Comparison of ENCODE assay signal across 1 cellular context in the genomic region with DNA sequence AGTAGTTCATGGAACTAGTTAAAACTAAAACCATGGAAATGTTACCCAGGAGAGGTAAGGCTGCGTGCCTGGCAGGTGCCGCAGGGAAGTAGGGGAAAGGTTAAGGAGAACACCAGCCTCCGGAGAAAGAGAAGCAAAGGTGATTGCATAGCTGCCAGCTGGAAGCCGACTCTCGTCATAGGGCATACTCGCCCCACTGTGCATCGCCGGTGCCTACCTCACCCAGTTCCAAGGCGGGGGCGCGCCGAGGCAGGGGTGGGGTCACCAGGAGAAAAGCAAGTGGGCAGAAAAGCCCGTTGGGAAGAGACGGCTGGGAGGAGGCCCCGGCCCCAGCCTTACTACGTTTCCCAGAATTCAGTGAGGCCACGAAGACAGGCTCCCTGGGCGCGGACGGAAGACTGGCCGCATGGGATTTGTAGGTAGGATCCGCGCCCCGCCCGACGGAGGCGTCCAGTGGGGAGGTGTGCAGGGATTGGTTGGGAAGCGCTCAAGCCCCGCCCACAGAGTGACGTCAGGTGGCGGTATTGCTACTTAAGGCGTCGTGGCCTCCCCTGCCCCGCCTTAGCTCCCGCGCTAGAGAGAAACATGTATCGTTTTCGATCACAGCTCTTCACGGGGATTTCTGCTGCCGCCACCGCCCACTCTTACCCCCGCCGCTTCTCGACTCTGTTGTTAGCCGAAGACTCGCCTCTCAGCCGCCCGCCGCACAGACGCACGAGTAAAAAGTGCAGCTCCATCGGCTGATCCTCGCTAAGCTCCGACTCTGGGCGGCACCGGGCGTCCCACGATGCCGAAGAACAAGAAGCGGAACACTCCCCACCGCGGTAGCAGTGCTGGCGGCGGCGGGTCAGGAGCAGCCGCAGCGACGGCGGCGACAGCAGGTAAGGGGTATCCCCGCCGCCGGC.
TF ChIP-seq lines count a peak whose summit lies in the region.

A gene with protein sequence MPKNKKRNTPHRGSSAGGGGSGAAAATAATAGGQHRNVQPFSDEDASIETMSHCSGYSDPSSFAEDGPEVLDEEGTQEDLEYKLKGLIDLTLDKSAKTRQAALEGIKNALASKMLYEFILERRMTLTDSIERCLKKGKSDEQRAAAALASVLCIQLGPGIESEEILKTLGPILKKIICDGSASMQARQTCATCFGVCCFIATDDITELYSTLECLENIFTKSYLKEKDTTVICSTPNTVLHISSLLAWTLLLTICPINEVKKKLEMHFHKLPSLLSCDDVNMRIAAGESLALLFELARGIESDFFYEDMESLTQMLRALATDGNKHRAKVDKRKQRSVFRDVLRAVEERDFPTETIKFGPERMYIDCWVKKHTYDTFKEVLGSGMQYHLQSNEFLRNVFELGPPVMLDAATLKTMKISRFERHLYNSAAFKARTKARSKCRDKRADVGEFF (plus strand): TSS at position 559 of the 905 bp plus-strand sequence. CDS start 229 bp downstream, at position 788.

TF ChIP-seq in HepG2, 621 proteins besides CTCF, POLR2A, EP300 and RAD21 (continued from another document and continues in another):
- no peak; the same call in 1 of the 2 replicates for TF ChIP-seq ZNF619 (CRISPR knock-in tag; IDR thresholded peaks at IDR 0.05)
- TF ChIP-seq ZBTB1 (CRISPR knock-in tag; IDR thresholded peaks at IDR 0.05; ENCODE audit: borderline replicate concordance): no peak
- no peak for TF ChIP-seq ZNF34 (CRISPR knock-in tag; IDR thresholded peaks at IDR 0.05; ENCODE audit: borderline replicate concordance)
- TF ChIP-seq TEAD3 (CRISPR knock-in tag; optimal IDR thresholded peaks at IDR 0.05; ENCODE audit: borderline replicate concordance): peak; percentile 3
- peak; percentile 54; the same call in 1 of the 2 replicates for TF ChIP-seq POGZ (CRISPR knock-in tag; IDR thresholded peaks at IDR 0.05)
- peak; percentile 11; the same call in 1 of the 2 replicates for TF ChIP-seq ELF3 (CRISPR knock-in tag; IDR thresholded peaks at IDR 0.05)
- no peak for TF ChIP-seq PAX8 (CRISPR knock-in tag; IDR thresholded peaks at IDR 0.05; ENCODE audit: borderline replicate concordance)
- TF ChIP-seq FOSL2 (CRISPR knock-in tag; IDR thresholded peaks at IDR 0.05): peak; percentile 9; the same call in 1 of the 2 replicates
- peak; percentile 84 for TF ChIP-seq SP4 (CRISPR knock-in tag; IDR thresholded peaks at IDR 0.05)
- TF ChIP-seq, protein P1, sequence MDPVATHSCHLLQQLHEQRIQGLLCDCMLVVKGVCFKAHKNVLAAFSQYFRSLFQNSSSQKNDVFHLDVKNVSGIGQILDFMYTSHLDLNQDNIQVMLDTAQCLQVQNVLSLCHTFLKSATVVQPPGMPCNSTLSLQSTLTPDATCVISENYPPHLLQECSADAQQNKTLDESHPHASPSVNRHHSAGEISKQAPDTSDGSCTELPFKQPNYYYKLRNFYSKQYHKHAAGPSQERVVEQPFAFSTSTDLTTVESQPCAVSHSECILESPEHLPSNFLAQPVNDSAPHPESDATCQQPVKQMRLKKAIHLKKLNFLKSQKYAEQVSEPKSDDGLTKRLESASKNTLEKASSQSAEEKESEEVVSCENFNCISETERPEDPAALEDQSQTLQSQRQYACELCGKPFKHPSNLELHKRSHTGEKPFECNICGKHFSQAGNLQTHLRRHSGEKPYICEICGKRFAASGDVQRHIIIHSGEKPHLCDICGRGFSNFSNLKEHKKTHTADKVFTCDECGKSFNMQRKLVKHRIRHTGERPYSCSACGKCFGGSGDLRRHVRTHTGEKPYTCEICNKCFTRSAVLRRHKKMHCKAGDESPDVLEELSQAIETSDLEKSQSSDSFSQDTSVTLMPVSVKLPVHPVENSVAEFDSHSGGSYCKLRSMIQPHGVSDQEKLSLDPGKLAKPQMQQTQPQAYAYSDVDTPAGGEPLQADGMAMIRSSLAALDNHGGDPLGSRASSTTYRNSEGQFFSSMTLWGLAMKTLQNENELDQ (CRISPR knock-in tag; IDR thresholded peaks at IDR 0.05; ENCODE audit: borderline replicate concordance): no peak
- TF ChIP-seq ZSCAN12 (CRISPR knock-in tag; IDR thresholded peaks at IDR 0.05): no peak
- no peak for TF ChIP-seq HNF4G (IDR thresholded peaks at IDR 0.05; ENCODE audit: borderline replicate concordance, low read depth, low read length)
- 0 out of 2 replicates have a peak, but pooled peaks have one; percentile 62 for TF ChIP-seq HNF4G (CRISPR knock-in tag; IDR thresholded peaks at IDR 0.05; ENCODE audit: borderline replicate concordance, low read depth)
- TF ChIP-seq ZFP36L1 (CRISPR knock-in tag; IDR thresholded peaks at IDR 0.05): no peak
- TF ChIP-seq BCL6 (CRISPR knock-in tag; IDR thresholded peaks at IDR 0.05): no peak
- TF ChIP-seq, protein P2, sequence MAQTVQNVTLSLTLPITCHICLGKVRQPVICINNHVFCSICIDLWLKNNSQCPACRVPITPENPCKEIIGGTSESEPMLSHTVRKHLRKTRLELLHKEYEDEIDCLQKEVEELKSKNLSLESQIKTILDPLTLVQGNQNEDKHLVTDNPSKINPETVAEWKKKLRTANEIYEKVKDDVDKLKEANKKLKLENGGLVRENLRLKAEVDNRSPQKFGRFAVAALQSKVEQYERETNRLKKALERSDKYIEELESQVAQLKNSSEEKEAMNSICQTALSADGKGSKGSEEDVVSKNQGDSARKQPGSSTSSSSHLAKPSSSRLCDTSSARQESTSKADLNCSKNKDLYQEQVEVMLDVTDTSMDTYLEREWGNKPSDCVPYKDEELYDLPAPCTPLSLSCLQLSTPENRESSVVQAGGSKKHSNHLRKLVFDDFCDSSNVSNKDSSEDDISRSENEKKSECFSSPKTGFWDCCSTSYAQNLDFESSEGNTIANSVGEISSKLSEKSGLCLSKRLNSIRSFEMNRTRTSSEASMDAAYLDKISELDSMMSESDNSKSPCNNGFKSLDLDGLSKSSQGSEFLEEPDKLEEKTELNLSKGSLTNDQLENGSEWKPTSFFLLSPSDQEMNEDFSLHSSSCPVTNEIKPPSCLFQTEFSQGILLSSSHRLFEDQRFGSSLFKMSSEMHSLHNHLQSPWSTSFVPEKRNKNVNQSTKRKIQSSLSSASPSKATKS (CRISPR knock-in tag; IDR thresholded peaks at IDR 0.05): no peak
- peak; percentile 25; the same call in 1 of the 2 replicates for TF ChIP-seq ZNF317 (CRISPR knock-in tag; IDR thresholded peaks at IDR 0.05)
- TF ChIP-seq RARG (CRISPR knock-in tag; IDR thresholded peaks at IDR 0.05; ENCODE audit: low read depth): no peak
- no peak for TF ChIP-seq MAFK (conservative IDR thresholded peaks at IDR 0.05 in 1 of 2, IDR thresholded peaks at IDR 0.05 in 1 of 2; ENCODE audit: low read length in 2 of 2)
- no peak for TF ChIP-seq TEAD2 (CRISPR knock-in tag; IDR thresholded peaks at IDR 0.05)
- TF ChIP-seq ZNF510 (CRISPR knock-in tag; IDR thresholded peaks at IDR 0.05; ENCODE audit: low read depth): no peak
- TF ChIP-seq SAP130 (CRISPR knock-in tag; IDR thresholded peaks at IDR 0.05; ENCODE audit: low read depth): no peak; the same call in 1 of the 2 replicates
- peak; percentile 12 for TF ChIP-seq KAT8 (CRISPR knock-in tag; IDR thresholded peaks at IDR 0.05)
- no peak for TF ChIP-seq ZNF234 (CRISPR knock-in tag; conservative IDR thresholded peaks at IDR 0.05)
- TF ChIP-seq ZNF235 (CRISPR knock-in tag; IDR thresholded peaks at IDR 0.05; ENCODE audit: borderline replicate concordance): no peak
- TF ChIP-seq, protein P3, sequence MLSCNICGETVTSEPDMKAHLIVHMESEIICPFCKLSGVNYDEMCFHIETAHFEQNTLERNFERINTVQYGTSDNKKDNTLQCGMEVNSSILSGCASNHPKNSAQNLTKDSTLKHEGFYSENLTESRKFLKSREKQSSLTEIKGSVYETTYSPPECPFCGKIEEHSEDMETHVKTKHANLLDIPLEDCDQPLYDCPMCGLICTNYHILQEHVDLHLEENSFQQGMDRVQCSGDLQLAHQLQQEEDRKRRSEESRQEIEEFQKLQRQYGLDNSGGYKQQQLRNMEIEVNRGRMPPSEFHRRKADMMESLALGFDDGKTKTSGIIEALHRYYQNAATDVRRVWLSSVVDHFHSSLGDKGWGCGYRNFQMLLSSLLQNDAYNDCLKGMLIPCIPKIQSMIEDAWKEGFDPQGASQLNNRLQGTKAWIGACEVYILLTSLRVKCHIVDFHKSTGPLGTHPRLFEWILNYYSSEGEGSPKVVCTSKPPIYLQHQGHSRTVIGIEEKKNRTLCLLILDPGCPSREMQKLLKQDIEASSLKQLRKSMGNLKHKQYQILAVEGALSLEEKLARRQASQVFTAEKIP (CRISPR knock-in tag; IDR thresholded peaks at IDR 0.05; ENCODE audit: borderline replicate concordance): no peak
- no peak for TF ChIP-seq NR3C1 (CRISPR knock-in tag; IDR thresholded peaks at IDR 0.05)
- TF ChIP-seq, protein P4, sequence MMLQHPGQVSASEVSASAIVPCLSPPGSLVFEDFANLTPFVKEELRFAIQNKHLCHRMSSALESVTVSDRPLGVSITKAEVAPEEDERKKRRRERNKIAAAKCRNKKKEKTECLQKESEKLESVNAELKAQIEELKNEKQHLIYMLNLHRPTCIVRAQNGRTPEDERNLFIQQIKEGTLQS (CRISPR knock-in tag; IDR thresholded peaks at IDR 0.05): no peak
- TF ChIP-seq AGO1 (IDR thresholded peaks at IDR 0.05; ENCODE audit: low read depth, low read length, poor library complexity, severe bottlenecking): no peak
- TF ChIP-seq, protein P5, sequence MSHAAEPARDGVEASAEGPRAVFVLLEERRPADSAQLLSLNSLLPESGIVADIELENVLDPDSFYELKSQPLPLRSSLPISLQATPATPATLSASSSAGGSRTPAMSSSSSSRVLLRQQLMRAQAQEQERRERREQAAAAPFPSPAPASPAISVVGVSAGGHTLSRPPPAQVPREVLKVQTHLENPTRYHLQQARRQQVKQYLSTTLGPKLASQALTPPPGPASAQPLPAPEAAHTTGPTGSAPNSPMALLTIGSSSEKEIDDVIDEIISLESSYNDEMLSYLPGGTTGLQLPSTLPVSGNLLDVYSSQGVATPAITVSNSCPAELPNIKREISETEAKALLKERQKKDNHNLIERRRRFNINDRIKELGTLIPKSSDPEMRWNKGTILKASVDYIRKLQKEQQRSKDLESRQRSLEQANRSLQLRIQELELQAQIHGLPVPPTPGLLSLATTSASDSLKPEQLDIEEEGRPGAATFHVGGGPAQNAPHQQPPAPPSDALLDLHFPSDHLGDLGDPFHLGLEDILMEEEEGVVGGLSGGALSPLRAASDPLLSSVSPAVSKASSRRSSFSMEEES (CRISPR knock-in tag; IDR thresholded peaks at IDR 0.05): no peak; the same call in 1 of the 2 replicates
- TF ChIP-seq, protein P6, sequence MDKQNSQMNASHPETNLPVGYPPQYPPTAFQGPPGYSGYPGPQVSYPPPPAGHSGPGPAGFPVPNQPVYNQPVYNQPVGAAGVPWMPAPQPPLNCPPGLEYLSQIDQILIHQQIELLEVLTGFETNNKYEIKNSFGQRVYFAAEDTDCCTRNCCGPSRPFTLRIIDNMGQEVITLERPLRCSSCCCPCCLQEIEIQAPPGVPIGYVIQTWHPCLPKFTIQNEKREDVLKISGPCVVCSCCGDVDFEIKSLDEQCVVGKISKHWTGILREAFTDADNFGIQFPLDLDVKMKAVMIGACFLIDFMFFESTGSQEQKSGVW (CRISPR knock-in tag; IDR thresholded peaks at IDR 0.05; ENCODE audit: borderline replicate concordance): no peak
- no peak for TF ChIP-seq ZNF749 (CRISPR knock-in tag; IDR thresholded peaks at IDR 0.05; ENCODE audit: borderline replicate concordance)
- TF ChIP-seq YEATS2 (CRISPR knock-in tag; IDR thresholded peaks at IDR 0.05; ENCODE audit: borderline replicate concordance): no peak
- no peak for TF ChIP-seq ZMAT3 (CRISPR knock-in tag; conservative IDR thresholded peaks at IDR 0.05)
- TF ChIP-seq SP5 (CRISPR knock-in tag; IDR thresholded peaks at IDR 0.05; ENCODE audit: borderline replicate concordance, low read depth): no peak
- no peak for TF ChIP-seq NFIB (CRISPR knock-in tag; IDR thresholded peaks at IDR 0.05; ENCODE audit: borderline replicate concordance)
- peak; percentile 18; the same call in 1 of the 2 replicates for TF ChIP-seq KLF6 (CRISPR knock-in tag; IDR thresholded peaks at IDR 0.05)
- peak; percentile 76; the same call in 1 of the 2 replicates for TF ChIP-seq SIN3A (IDR thresholded peaks at IDR 0.05; ENCODE audit: borderline replicate concordance, low read depth, low read length)
- TF ChIP-seq CENPX (CRISPR knock-in tag; IDR thresholded peaks at IDR 0.05): no peak
- TF ChIP-seq AGO2 (optimal IDR thresholded peaks at IDR 0.05; ENCODE audit: low read depth, low read length): peak; percentile 91
- no peak; the same call in 1 of the 2 replicates for TF ChIP-seq TARDBP (CRISPR knock-in tag; IDR thresholded peaks at IDR 0.05)
- peak; percentile 97 for TF ChIP-seq CREB1 (IDR thresholded peaks at IDR 0.05)
- TF ChIP-seq CREB1 (CRISPR knock-in tag; IDR thresholded peaks at IDR 0.05): peak; percentile 93
- TF ChIP-seq TRIM24 (CRISPR knock-in tag; IDR thresholded peaks at IDR 0.05): 0 out of 2 replicates have a peak, but pooled peaks have one; percentile 19
- no peak for TF ChIP-seq ZNF850 (CRISPR knock-in tag; conservative IDR thresholded peaks at IDR 0.05)
- TF ChIP-seq GABPB1 (CRISPR knock-in tag; IDR thresholded peaks at IDR 0.05): peak; percentile 79
- no peak for TF ChIP-seq ZNF720 (CRISPR knock-in tag; IDR thresholded peaks at IDR 0.05)
- TF ChIP-seq KDM6A (CRISPR knock-in tag; IDR thresholded peaks at IDR 0.05; ENCODE audit: low read depth): no peak
- TF ChIP-seq, protein P7, sequence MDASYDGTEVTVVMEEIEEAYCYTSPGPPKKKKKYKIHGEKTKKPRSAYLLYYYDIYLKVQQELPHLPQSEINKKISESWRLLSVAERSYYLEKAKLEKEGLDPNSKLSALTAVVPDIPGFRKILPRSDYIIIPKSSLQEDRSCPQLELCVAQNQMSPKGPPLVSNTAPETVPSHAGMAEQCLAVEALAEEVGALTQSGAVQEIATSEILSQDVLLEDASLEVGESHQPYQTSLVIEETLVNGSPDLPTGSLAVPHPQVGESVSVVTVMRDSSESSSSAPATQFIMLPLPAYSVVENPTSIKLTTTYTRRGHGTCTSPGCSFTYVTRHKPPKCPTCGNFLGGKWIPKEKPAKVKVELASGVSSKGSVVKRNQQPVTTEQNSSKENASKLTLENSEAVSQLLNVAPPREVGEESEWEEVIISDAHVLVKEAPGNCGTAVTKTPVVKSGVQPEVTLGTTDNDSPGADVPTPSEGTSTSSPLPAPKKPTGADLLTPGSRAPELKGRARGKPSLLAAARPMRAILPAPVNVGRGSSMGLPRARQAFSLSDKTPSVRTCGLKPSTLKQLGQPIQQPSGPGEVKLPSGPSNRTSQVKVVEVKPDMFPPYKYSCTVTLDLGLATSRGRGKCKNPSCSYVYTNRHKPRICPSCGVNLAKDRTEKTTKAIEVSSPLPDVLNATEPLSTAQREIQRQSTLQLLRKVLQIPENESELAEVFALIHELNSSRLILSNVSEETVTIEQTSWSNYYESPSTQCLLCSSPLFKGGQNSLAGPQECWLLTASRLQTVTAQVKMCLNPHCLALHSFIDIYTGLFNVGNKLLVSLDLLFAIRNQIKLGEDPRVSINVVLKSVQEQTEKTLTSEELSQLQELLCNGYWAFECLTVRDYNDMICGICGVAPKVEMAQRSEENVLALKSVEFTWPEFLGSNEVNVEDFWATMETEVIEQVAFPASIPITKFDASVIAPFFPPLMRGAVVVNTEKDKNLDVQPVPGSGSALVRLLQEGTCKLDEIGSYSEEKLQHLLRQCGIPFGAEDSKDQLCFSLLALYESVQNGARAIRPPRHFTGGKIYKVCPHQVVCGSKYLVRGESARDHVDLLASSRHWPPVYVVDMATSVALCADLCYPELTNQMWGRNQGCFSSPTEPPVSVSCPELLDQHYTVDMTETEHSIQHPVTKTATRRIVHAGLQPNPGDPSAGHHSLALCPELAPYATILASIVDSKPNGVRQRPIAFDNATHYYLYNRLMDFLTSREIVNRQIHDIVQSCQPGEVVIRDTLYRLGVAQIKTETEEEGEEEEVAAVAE (CRISPR knock-in tag; IDR thresholded peaks at IDR 0.05; ENCODE audit: borderline replicate concordance): 0 out of 2 replicates have a peak, but pooled peaks have one; percentile 8
- peak; percentile 40; the same call in 1 of the 2 replicates for TF ChIP-seq ZBTB7B (CRISPR knock-in tag; IDR thresholded peaks at IDR 0.05)
